Comparison of ENCODE assay signal across 20 cellular contexts in the genomic region with DNA sequence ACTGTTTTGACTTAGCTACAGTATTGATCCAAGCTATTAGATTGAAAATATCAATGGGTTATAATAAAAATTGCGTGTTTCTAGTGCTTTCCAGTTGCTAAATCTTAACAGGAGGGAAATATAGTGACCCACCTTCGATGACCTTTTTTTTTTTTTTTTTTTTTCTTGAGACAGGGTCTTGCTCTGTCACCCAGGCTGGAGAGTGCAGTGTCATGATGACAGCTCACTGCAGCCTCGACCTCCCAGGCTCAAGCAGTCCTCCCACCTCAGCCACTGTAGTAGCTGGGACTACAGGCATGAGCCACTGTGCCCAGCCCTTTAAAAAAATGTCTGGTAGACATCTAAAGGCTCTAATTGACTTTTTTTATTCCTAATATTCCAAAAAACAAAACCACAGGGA. TPM values are rescaled to one million over a fixed set of nuclear protein-coding genes. Genes with fewer than 3 reads are reported as not detected.
"Had no signal": no experiment of that assay in that cellular context is flagged by ENCODE, and none has a peak within 500 bp of the region (broad histone marks: within the 10 kb centered on the region; RNA-seq: fewer than 3 reads in every experiment).

No MANE protein-coding gene starts in this region.

- H3K4me1 ChIP-seq: right lobe of liver, uterus had no signal

- H3K27ac ChIP-seq: right lobe of liver, thoracic aorta, uterus had no signal

- DNase-seq: activated CD4-positive, alpha-beta T cell treated with anti-CD3 and anti-CD28 coated beads, Interleukin-2, amount 50 U/mL, for 1 hour; activated CD8-positive, alpha-beta T cell treated with anti-CD3 and anti-CD28 coated beads for 36 hours; activated naive CD8-positive, alpha-beta T cell treated with anti-CD3 and anti-CD28 coated beads, Interleukin-2, amount 50 U/mL, for 24 hours; activated T-cell treated with anti-CD3 and anti-CD28 coated beads, Interleukin-2, amount 50 U/mL, for 48 hours; effector CD8-positive, alpha-beta T cell; head of caudate nucleus; hippocampal formation; kidney; right lobe of liver; small intestine; stimulated activated CD4-positive, alpha-beta T cell treated with anti-CD3 and anti-CD28 coated beads, Interleukin-4, amount 100 ng/mL, for 24 hours; T-helper 2 cell; uterus had no signal

- H3K4me3 ChIP-seq: right lobe of liver, thoracic aorta, uterus had no signal

- H3K27me3 ChIP-seq: right lobe of liver, uterus had no signal

- ATAC-seq: activated CD8-positive, alpha-beta T cell treated with anti-CD3 and anti-CD28 coated beads for 36 hours; activated naive CD8-positive, alpha-beta T cell treated with anti-CD3 and anti-CD28 coated beads, Interleukin-2, amount 50 U/mL, for 24 hours; right lobe of liver; stimulated activated effector memory CD8-positive, alpha-beta T cell treated with anti-CD3 and anti-CD28 coated beads, Interleukin-12 subunit alpha, Interleukin-12 subunit beta, amount 100 ng/mL, for 72 hours; WTC11 had no signal

- H3K36me3 ChIP-seq: right lobe of liver, thoracic aorta, uterus had no signal

- H3K9me3 ChIP-seq: right lobe of liver, thoracic aorta, uterus had no signal

RNA-seq across cellular contexts. Expression of gene ASB5, which starts 3.8 kb away (rescaled TPM):
- total RNA-seq: activated CD8-positive, alpha-beta T cell treated with anti-CD3 and anti-CD28 coated beads for 36 hours; activated T-helper 2 cell treated with anti-CD3 and anti-CD28 coated beads, Interferon-gamma antibody, Interleukin-2, Interleukin-4, amounts not matched to agents 10 μg/mL and 5 μg/mL and 100 μg/mL, durations not matched to agents 14 hours and 24 hours and 36 hours; bronchial epithelial cell; dermis microvascular lymphatic vessel endothelial cell; subcutaneous adipose tissue; thoracic aorta; WTC11 had no signal
